8 cellular contexts compared by ENCODE assay signal in genomic region chr5:36739751-36740221, GRCh38.
A peak's percentile ranks its signal among the peaks of the same experiment; 100 is the strongest.
DNase-seq lines count a peak whose midpoint lies in the region; ATAC-seq, FAIRE-seq and TF ChIP-seq lines count a peak whose summit lies in the region.

No MANE protein-coding gene starts in this region.

- POLR2A ChIA-PET in A549 (lab: Yijun Ruan, JAX): no interaction called here

- WGBS in A549 (ENCODE audit: missing lambda C conversion rate): 34% methylated on average over 5 of the region's 5 CpGs

- H3K4me2 ChIP-seq in A549: no peak overlapping the region

- DNase-seq in A549 (ENCODE audit: low read depth in 1 of 2, low spot score in 1 of 2) (peak; percentile 47 to 72), NCI-H460 (ENCODE audit: extremely low read depth, low read depth) (peak; percentile 56), dermis microvascular lymphatic vessel endothelial cell (ENCODE audit: low read depth in 2 of 2) (peak; percentile 57 to 76), memory B cell (ENCODE audit: low spot score in 2 of 2) (peak; percentile 61 to 70)
- peak; percentile 52 to 74 for DNase-seq in activated CD4-positive, alpha-beta T cell treated with anti-CD3 and anti-CD28 coated beads for 24 hours (ENCODE audit: low read depth in 2 of 2)
- peak; percentile 33 for DNase-seq in stimulated activated CD8-positive, alpha-beta memory T cell treated with anti-CD3 and anti-CD28 coated beads, Interleukin-15, amount 100 ng/mL, for 24 hours (ENCODE audit: low read depth)

- H3K4me3 ChIP-seq in A549: no peak overlapping the region

- no peak for TF ChIP-seq POLR2A in A549 (IDR thresholded peaks at IDR 0.05; ENCODE audit: low read length)

- no peak overlapping the region for H3K27ac Mint-ChIP-seq in memory B cell

- peaks cover 12% of the 10 kb centered on the region for H3K4me1 Mint-ChIP-seq in memory B cell

- H3K9me3 Mint-ChIP-seq in memory B cell: no peaks in the 10 kb centered on the region

- H3K27ac ChIP-seq in A549: no peak overlapping the region

- ATAC-seq in A549 (peak; percentile 37 to 62; a peak in 3 of 6 replicates), GM18498 (IDR thresholded peaks at IDR 0.05; ENCODE audit: unreplicated experiment) (peak; percentile 54), HG03135 (IDR thresholded peaks at IDR 0.05; ENCODE audit: unreplicated experiment) (peak; percentile 54), memory B cell (ENCODE audit: low read depth) (peak; percentile 74)

- H3K36me3 Mint-ChIP-seq in memory B cell: no peaks in the 10 kb centered on the region

- TF ChIP-seq RAD21 in A549 (conservative IDR thresholded peaks at IDR 0.05 in 1 of 2, IDR thresholded peaks at IDR 0.05 in 1 of 2): peak in 1 of 2 experiments; percentile 51; a peak in 3 of 5 replicates

- H3K4me3 Mint-ChIP-seq in memory B cell: no peak overlapping the region

- TF ChIP-seq EP300 in A549 (IDR thresholded peaks at IDR 0.05): no peak

- 0 out of 3 replicates have a peak, but pooled peaks cover 4% of the 10 kb centered on the region for H3K4me1 ChIP-seq in A549

- H3K9me3 ChIP-seq in A549: no peaks in the 10 kb centered on the region

- CTCF ChIA-PET in A549 (lab: Yijun Ruan, JAX): interaction anchor here (0.6 to 3.6 kb wide), 10 partner anchors 9 to 332 kb away, joined by 3 to 27 read pairs (median 4); no protein-coding TSS in a partner anchor

- peak; percentile 46 for TF ChIP-seq CTCF in A549 (IDR thresholded peaks at IDR 0.05)

- no peak for FAIRE-seq in A549 (lab: Jason Lieb, UNC)

- peaks cover 24% of the 10 kb centered on the region for H3K27me3 Mint-ChIP-seq in memory B cell

TF ChIP-seq in A549, 52 proteins besides CTCF, POLR2A, EP300 and RAD21:
- TF ChIP-seq, protein P1, sequence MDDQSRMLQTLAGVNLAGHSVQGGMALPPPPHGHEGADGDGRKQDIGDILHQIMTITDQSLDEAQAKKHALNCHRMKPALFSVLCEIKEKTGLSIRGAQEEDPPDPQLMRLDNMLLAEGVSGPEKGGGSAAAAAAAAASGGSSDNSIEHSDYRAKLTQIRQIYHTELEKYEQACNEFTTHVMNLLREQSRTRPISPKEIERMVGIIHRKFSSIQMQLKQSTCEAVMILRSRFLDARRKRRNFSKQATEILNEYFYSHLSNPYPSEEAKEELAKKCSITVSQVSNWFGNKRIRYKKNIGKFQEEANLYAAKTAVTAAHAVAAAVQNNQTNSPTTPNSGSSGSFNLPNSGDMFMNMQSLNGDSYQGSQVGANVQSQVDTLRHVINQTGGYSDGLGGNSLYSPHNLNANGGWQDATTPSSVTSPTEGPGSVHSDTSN (IDR thresholded peaks at IDR 0.05): no peak
- 0 out of 3 replicates have a peak, but pooled peaks have one; percentile 26 for TF ChIP-seq SMC3 (IDR thresholded peaks at IDR 0.05)
- TF ChIP-seq HMGXB4 (CRISPR knock-in tag; IDR thresholded peaks at IDR 0.05; ENCODE audit: borderline replicate concordance): no peak
